9 cellular contexts compared by ENCODE assay signal in genomic region chr4:86033171-86033570, GRCh38.
A peak's percentile ranks its signal among the peaks of the same experiment; 100 is the strongest.
DNase-seq lines count a peak whose midpoint lies in the region; ATAC-seq and TF ChIP-seq lines count a peak whose summit lies in the region.
"Had no signal": no experiment of that assay in that cellular context is flagged by ENCODE, and none has a peak within 500 bp of the region (broad histone marks: within the 10 kb centered on the region; RNA-seq: fewer than 3 reads in every experiment).

No MANE protein-coding gene starts in this region.

- H3K27ac ChIP-seq in upper lobe of left lung: peak overlapping the region; percentile 42 to 75 (median 70)

- no peak overlapping the region for H3K27ac Mint-ChIP-seq in T-cell
- H3K27ac Mint-ChIP-seq: naive thymus-derived CD4-positive, alpha-beta T cell had no signal

- no peaks in the 10 kb centered on the region for H3K36me3 ChIP-seq in upper lobe of left lung

- ATAC-seq in upper lobe of left lung (ENCODE audit: low FRiP score in 2 of 2): peak; percentile 72 to 84
- ATAC-seq in T-cell (replicated peaks in 1 of 4): no peak
- no peak for ATAC-seq in HG03159 (IDR thresholded peaks at IDR 0.05; ENCODE audit: unreplicated experiment)
- ATAC-seq: naive thymus-derived CD4-positive, alpha-beta T cell had no signal

- POLR2A ChIA-PET in T-cell (lab: Charles Lee): no interaction called here

- H3K27me3 Mint-ChIP-seq in T-cell: peaks cover 0 to 7% of the 10 kb centered on the region in 2 donors

- 24 to 25% methylated on average over 4 of the region's 4 CpGs for WGBS in upper lobe of left lung, 2 donors

- no peaks in the 10 kb centered on the region for H3K4me1 Mint-ChIP-seq in T-cell

- no peaks in the 10 kb centered on the region for H3K9me3 Mint-ChIP-seq in T-cell

- H3K4me3 ChIP-seq in choroid plexus epithelial cell (ENCODE audit: low read depth, low read length) (peak overlapping the region; percentile 8), upper lobe of left lung (no peak overlapping the region)

- H3K4me1 ChIP-seq in upper lobe of left lung: peaks cover 15 to 21% (median 18%) of the 10 kb centered on the region in 4 donors

- no peaks in the 10 kb centered on the region for H3K27me3 ChIP-seq in upper lobe of left lung

- DNase-seq in NCI-H1092 treated with DMSO at 0.1 percent for 48 hours (lab: John Stamatoyannopoulos, UW): peak; percentile 80
- DNase-seq in choroid plexus epithelial cell (ENCODE audit: low read depth): peak; percentile 85
- DNase-seq in medulla oblongata (ENCODE audit: extremely low spot score): peak; percentile 55
- DNase-seq in upper lobe of left lung: peak in 1 of 2 donors; percentile 39
- DNase-seq in T-cell: no peak
- no peak for DNase-seq in stimulated activated CD4-positive, alpha-beta T cell treated with anti-CD3 and anti-CD28 coated beads, Interleukin-1b, Interleukin-23, amount 100 ng/mL, for 48 hours
- DNase-seq: naive thymus-derived CD4-positive, alpha-beta T cell; SHP77 treated with DMSO at 0.1 percent for 48 hours had no signal

- TF ChIP-seq EP300 in upper lobe of left lung (IDR thresholded peaks at IDR 0.05): no peak

- CTCF ChIA-PET in T-cell (lab: Charles Lee): no interaction called here

- H3K36me3 Mint-ChIP-seq in T-cell: no peaks in the 10 kb centered on the region
- H3K36me3 Mint-ChIP-seq: naive thymus-derived CD4-positive, alpha-beta T cell had no signal

- no peaks in the 10 kb centered on the region for H3K9me3 ChIP-seq in upper lobe of left lung

- no peak overlapping the region for H3K4me3 Mint-ChIP-seq in T-cell
- H3K4me3 Mint-ChIP-seq: naive thymus-derived CD4-positive, alpha-beta T cell had no signal

- no peak for TF ChIP-seq POLR2A in upper lobe of left lung (IDR thresholded peaks at IDR 0.05)

- no peak for TF ChIP-seq CTCF in choroid plexus epithelial cell (conservative IDR thresholded peaks at IDR 0.05; ENCODE audit: low read depth, low read length)
- TF ChIP-seq CTCF in upper lobe of left lung (IDR thresholded peaks at IDR 0.05): no peak

Comparison
In these comparisons a context has a peak if more than half of its experiments do, and no peak if none do; other contexts are left out.
1. DNase-seq: peak in NCI-H1092 treated with DMSO at 0.1 percent for 48 hours (single experiment), choroid plexus epithelial cell (single experiment) and medulla oblongata (single experiment); none in T-cell (0 of 34) and stimulated activated CD4-positive, alpha-beta T cell treated with anti-CD3 and anti-CD28 coated beads, Interleukin-1b, Interleukin-23, amount 100 ng/mL, for 48 hours (single experiment).
2. ATAC-seq: peak in upper lobe of left lung (2 of 2); none in T-cell (0 of 4) and HG03159 (single experiment).